8 cellular contexts compared by ENCODE assay signal in the genomic region with DNA sequence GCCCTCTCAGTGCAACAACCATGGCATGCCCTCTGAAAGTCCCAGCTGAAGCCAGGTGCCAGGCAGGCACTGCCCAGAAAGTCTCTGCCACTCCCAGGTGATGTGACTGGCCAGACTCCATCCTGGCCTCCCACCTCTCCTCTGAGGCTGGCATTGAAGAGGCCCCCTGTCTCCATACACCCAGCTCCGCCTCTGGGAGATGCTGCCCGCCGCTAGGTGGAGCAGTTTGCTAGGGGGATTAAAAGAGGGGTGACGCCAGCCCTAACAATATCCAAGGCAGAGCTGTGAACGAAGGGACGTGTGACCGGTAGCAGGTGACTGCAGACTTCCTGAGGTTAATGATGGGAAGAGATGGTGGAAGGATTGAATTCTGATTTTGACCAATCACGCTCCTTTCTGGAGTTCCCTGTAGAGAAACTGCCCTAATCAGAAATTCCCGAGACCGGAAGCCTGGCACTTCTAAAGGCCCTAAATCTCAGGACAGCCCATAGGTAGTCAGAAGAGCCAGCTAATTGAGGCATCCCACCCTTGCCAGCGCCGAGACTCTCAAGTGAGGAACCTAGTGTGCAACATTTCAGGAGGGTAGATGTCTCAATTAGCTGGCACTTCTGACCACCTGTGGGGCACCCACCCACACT. TPM values are rescaled to one million over a fixed set of nuclear protein-coding genes. Genes with fewer than 3 reads are reported as not detected.
DNase-seq lines count a peak whose midpoint lies in the region; ATAC-seq and TF ChIP-seq lines count a peak whose summit lies in the region.

No MANE protein-coding gene starts in this region.

- intact Hi-C loops in Right ventricle myocardium inferior (cut with DNase I) (loop anchor here (10.0 kb wide), 1 partner anchor 285 kb away; the partner anchor contains the start of gene RDH12), transverse colon (cut with DNase I; ENCODE audit: low total_unique reads) (no loop called here)

- TF ChIP-seq POLR2A in erythroblast (IDR thresholded peaks at IDR 0.05; ENCODE audit: low read length) (no peak), transverse colon (IDR thresholded peaks at IDR 0.05) (no peak)

- no peaks in the 10 kb centered on the region for H3K9me3 ChIP-seq in cardiac muscle cell (ENCODE audit: low read depth)
- H3K9me3 ChIP-seq in SJCRH30 (replicated peaks): no peaks in the 10 kb centered on the region
- H3K9me3 ChIP-seq in transverse colon: no peaks in the 10 kb centered on the region

- WGBS in transverse colon (ENCODE audit: low coverage in 1 of 2), 2 donors: 60% methylated on average over 12 of the region's 12 CpGs; no CpG with 5 or more reads in 1 of the 2 donors

- no peak for TF ChIP-seq EP300 in transverse colon (IDR thresholded peaks at IDR 0.05; ENCODE audit: low read depth)

- DNase-seq in cardiac muscle cell (ENCODE audit: low read depth in 1 of 2, low spot score in 1 of 2): no peak
- DNase-seq in Right ventricle myocardium inferior (ENCODE audit: missing footprints): no peak
- peak; percentile 47 to 59 for DNase-seq in SJCRH30
- DNase-seq in erythroblast (lab: John Stamatoyannopoulos, UW): peak; percentile 67 to 75
- peak; percentile 51 for DNase-seq in transverse colon
- DNase-seq in SK-N-DZ (ENCODE audit: low spot score): no peak
- DNase-seq in LoVo (ENCODE audit: low spot score): no peak

- H3K27ac ChIP-seq in cardiac muscle cell (no peak overlapping the region), SJCRH30 (no peak overlapping the region), transverse colon (peak overlapping the region in 2 of 4 donors; percentile 60 to 69)

- in situ Hi-C loops in transverse colon (cut with MboI; ENCODE audit: low pct_ligation_motif_present in 1 of 4, low pct_unique_long_range_greater_than_20kb in 1 of 4, low sequenced_read_pairs in 3 of 4): loop anchor here in 2 of 4 donors (5.0 to 10.0 kb wide), 2 partner anchors 145 to 152 kb away; no protein-coding TSS in a partner anchor

- TF ChIP-seq CTCF in cardiac muscle cell (IDR thresholded peaks at IDR 0.05; ENCODE audit: low read depth, low read length): peak; percentile 36
- TF ChIP-seq CTCF in transverse colon (IDR thresholded peaks at IDR 0.05): peak; percentile 31 to 66 (median 54)

- H3K4me3 ChIP-seq in cardiac muscle cell: no peak overlapping the region
- H3K4me3 ChIP-seq in SJCRH30: no peak overlapping the region
- H3K4me3 ChIP-seq in transverse colon: no peak overlapping the region

- H3K27me3 ChIP-seq in cardiac muscle cell (no peaks in the 10 kb centered on the region), SJCRH30 (no peaks in the 10 kb centered on the region), transverse colon (peaks cover 5% of the 10 kb centered on the region)

- no peak for ATAC-seq in Right ventricle myocardium inferior
- ATAC-seq in HG03442 (IDR thresholded peaks at IDR 0.05; ENCODE audit: unreplicated experiment): no peak

- H3K4me1 ChIP-seq in cardiac muscle cell (ENCODE audit: low read depth): peaks cover 3% of the 10 kb centered on the region
- no peaks in the 10 kb centered on the region for H3K4me1 ChIP-seq in SJCRH30
- peaks cover 0 to 10% (median 7%) of the 10 kb centered on the region in 4 donors for H3K4me1 ChIP-seq in transverse colon

- H3K36me3 ChIP-seq in cardiac muscle cell: no peaks in the 10 kb centered on the region
- no peaks in the 10 kb centered on the region for H3K36me3 ChIP-seq in SJCRH30
- H3K36me3 ChIP-seq in transverse colon: no peaks in the 10 kb centered on the region

RNA-seq across cellular contexts. Expression of gene PLEK2, which starts 8.3 kb away (rescaled TPM):
- total RNA-seq in cardiac muscle cell (0.67 and 1.8 TPM in 2 replicates), Right ventricle myocardium inferior (not detected), transverse colon (10 to 100 TPM in 3 of 4 donors, 1 to 10 TPM in 1; 5.2 to 61.1 (median 28.9) TPM)
- 0.59 and 0.92 TPM in 2 replicates for polyA plus RNA-seq in cardiac muscle cell
- not detected in 2 replicates for total RNA-seq in SJCRH30 (2014; rRNA removed; shearing (Covaris generic))
- not detected in 2 replicates for polyA plus RNA-seq in SK-N-DZ (2014; cell fraction: cytosol; rRNA removed)
- not detected in 2 replicates for polyA plus RNA-seq in SK-N-DZ (2014; cell fraction: nucleus; rRNA removed)

Comparison
In these comparisons a context has a peak if more than half of its experiments do, and no peak if none do; other contexts are left out.
1. DNase-seq: peak in SJCRH30 (2 of 2), erythroblast (2 of 2) and transverse colon (single experiment); none in cardiac muscle cell (0 of 2), Right ventricle myocardium inferior (single experiment), SK-N-DZ (single experiment) and LoVo (single experiment).